In the genomic region with DNA sequence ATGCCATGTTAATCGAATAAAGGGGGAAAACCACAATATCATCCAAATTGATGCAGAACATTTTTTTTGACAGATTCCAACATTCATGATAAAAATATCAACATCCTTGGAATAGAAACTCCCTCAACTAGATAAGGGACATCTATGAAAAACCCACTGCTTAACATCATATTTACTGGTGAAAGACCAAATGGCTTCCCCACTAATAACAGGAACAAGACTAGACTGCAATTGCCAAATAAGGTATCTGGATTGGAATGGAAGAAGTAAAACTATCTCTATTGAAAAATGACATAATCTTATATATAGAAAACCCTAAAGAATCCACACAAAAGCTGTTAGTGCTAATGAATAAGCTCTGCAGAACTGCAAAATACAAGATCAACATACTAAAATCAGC, we compare ENCODE assay signal across 2 cellular contexts.
TF ChIP-seq lines count a peak whose summit lies in the region.

No MANE protein-coding gene starts in this region.

TF ChIP-seq in SK-N-SH treated with all-trans-retinoic acid at 6 μM for 48 hours, 23 proteins besides CTCF, POLR2A, EP300 and RAD21 (continued from another document):
- TF ChIP-seq, protein P1, sequence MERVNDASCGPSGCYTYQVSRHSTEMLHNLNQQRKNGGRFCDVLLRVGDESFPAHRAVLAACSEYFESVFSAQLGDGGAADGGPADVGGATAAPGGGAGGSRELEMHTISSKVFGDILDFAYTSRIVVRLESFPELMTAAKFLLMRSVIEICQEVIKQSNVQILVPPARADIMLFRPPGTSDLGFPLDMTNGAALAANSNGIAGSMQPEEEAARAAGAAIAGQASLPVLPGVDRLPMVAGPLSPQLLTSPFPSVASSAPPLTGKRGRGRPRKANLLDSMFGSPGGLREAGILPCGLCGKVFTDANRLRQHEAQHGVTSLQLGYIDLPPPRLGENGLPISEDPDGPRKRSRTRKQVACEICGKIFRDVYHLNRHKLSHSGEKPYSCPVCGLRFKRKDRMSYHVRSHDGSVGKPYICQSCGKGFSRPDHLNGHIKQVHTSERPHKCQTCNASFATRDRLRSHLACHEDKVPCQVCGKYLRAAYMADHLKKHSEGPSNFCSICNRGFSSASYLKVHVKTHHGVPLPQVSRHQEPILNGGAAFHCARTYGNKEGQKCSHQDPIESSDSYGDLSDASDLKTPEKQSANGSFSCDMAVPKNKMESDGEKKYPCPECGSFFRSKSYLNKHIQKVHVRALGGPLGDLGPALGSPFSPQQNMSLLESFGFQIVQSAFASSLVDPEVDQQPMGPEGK (CRISPR knock-in tag; IDR thresholded peaks at IDR 0.05; ENCODE audit: borderline replicate concordance) = 0 out of 2 replicates have a peak, but pooled peaks have one; percentile 26
- no peak for TF ChIP-seq RARB (CRISPR knock-in tag; IDR thresholded peaks at IDR 0.05)

TF ChIP-seq in SK-N-SH, 30 proteins besides CTCF, POLR2A, EP300 and RAD21 (continued from another document):
- TF ChIP-seq, protein P2, sequence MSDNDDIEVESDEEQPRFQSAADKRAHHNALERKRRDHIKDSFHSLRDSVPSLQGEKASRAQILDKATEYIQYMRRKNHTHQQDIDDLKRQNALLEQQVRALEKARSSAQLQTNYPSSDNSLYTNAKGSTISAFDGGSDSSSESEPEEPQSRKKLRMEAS (IDR thresholded peaks at IDR 0.05; ENCODE audit: low read depth) = no peak
- TF ChIP-seq TCF12 (IDR thresholded peaks at IDR 0.05) = no peak
- no peak for TF ChIP-seq NRF1 (IDR thresholded peaks at IDR 0.05; ENCODE audit: low read depth, low read length)
- TF ChIP-seq RXRA (IDR thresholded peaks at IDR 0.05; ENCODE audit: borderline replicate concordance, low read depth) = no peak
- no peak for TF ChIP-seq SIN3A (IDR thresholded peaks at IDR 0.05; ENCODE audit: borderline replicate concordance, low read depth, low read length)
